In the genomic region with DNA sequence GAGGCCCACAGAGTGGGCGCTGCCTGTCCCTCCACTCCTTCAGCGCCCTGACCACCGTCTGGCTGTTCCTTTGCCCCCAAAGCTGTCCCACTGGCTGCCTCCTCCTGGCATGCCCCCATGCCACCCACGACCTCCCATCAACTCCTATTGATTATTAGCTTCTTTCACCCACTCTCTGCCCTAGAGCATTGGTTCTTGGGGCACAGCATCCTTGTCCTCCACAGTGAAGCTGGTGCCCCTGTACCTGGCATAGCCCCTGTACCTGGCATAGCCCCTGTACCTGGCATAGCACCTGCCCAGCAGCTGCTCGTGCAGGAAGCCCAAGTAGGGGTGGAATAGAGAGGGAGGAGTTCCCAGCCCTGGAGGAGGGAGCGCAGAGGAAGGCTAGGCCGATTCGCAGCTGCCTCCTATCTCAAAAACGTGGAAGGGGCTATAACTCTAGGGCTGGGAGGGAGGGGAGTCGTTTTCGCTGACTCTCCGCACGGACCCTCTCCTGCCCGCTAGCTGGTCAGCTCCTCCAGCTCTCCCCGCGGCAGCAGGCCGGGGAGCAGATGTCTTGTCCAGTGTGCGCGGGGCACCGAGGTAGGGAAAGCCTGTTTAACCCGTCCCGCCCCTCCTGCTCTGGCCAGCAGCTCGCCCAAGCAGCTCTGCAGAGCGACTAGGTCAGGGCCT, we compare ENCODE assay signal across 8 cellular contexts. TPM values are rescaled to one million over a fixed set of nuclear protein-coding genes. Genes with fewer than 3 reads are reported as not detected.
DNase-seq lines count a peak whose midpoint lies in the region; ATAC-seq and TF ChIP-seq lines count a peak whose summit lies in the region.

No MANE protein-coding gene starts in this region.

- ATAC-seq in CD4-positive, alpha-beta T cell (ENCODE audit: poor library complexity): no peak
- ATAC-seq in HG03469 (IDR thresholded peaks at IDR 0.05; ENCODE audit: unreplicated experiment) (no peak), HG03432 (IDR thresholded peaks at IDR 0.05; ENCODE audit: unreplicated experiment) (no peak), HG03442 (IDR thresholded peaks at IDR 0.05; ENCODE audit: unreplicated experiment) (no peak)

- no peak overlapping the region for H2AFZ ChIP-seq in Karpas-422 (ENCODE audit: low read length)

- no peak overlapping the region for H3K4me3 ChIP-seq in Karpas-422 (ENCODE audit: low read length)

- H3K27ac Mint-ChIP-seq in CD4-positive, alpha-beta T cell: peak overlapping the region; percentile 54
- no peak overlapping the region for H3K27ac Mint-ChIP-seq in dendritic cell treated with granulocyte-macrophage colony-stimulating factor and Interleukin-4, amounts not matched to agents 40 ng/mL and 50 ng/mL, for 4 days
- H3K27ac Mint-ChIP-seq in nephron progenitor cell: no peak overlapping the region

- peaks cover 24% of the 10 kb centered on the region for H3K4me1 Mint-ChIP-seq in CD4-positive, alpha-beta T cell (ENCODE audit: low read depth)
- peaks cover 44% of the 10 kb centered on the region for H3K4me1 Mint-ChIP-seq in dendritic cell treated with granulocyte-macrophage colony-stimulating factor and Interleukin-4, amounts not matched to agents 40 ng/mL and 50 ng/mL, for 4 days (ENCODE audit: low read depth)
- H3K4me1 Mint-ChIP-seq in nephron progenitor cell: peaks cover 54% of the 10 kb centered on the region

- peak overlapping the region; percentile 83 for H3K4me3 Mint-ChIP-seq in CD4-positive, alpha-beta T cell
- H3K4me3 Mint-ChIP-seq in dendritic cell treated with granulocyte-macrophage colony-stimulating factor and Interleukin-4, amounts not matched to agents 40 ng/mL and 50 ng/mL, for 4 days: peak overlapping the region; percentile 44
- H3K4me3 Mint-ChIP-seq in nephron progenitor cell: peak overlapping the region; percentile 47

- peaks cover 12% of the 10 kb centered on the region; the same call in 1 of the 2 replicates for H4K20me1 ChIP-seq in Karpas-422 (ENCODE audit: insufficient read depth, low read depth, low read length)

- no peaks in the 10 kb centered on the region for H3K9me3 Mint-ChIP-seq in CD4-positive, alpha-beta T cell
- H3K9me3 Mint-ChIP-seq in dendritic cell treated with granulocyte-macrophage colony-stimulating factor and Interleukin-4, amounts not matched to agents 40 ng/mL and 50 ng/mL, for 4 days: no peaks in the 10 kb centered on the region
- H3K9me3 Mint-ChIP-seq in nephron progenitor cell: no peaks in the 10 kb centered on the region

- H3K27me3 Mint-ChIP-seq in CD4-positive, alpha-beta T cell: no peaks in the 10 kb centered on the region
- peaks cover 30% of the 10 kb centered on the region for H3K27me3 Mint-ChIP-seq in dendritic cell treated with granulocyte-macrophage colony-stimulating factor and Interleukin-4, amounts not matched to agents 40 ng/mL and 50 ng/mL, for 4 days
- H3K27me3 Mint-ChIP-seq in nephron progenitor cell (ENCODE audit: low read depth, poor library complexity): peaks cover 41% of the 10 kb centered on the region

- H3K9me3 ChIP-seq in CD4-positive, alpha-beta T cell (ENCODE audit: control insufficient read depth, low read length): no peaks in the 10 kb centered on the region
- no peaks in the 10 kb centered on the region for H3K9me3 ChIP-seq in Karpas-422 (ENCODE audit: low read length)

- no peaks in the 10 kb centered on the region for H3K36me3 ChIP-seq in Karpas-422 (ENCODE audit: insufficient read depth, low read length)

- intact Hi-C loops in CD4-positive, alpha-beta T cell (cut with DNase I, micrococcal nuclease): loop anchor here (2.0 to 10.0 kb wide), 5 partner anchors 35 to 1253 kb away; partner anchors contain the start of genes FAAP100 (in 1 of the 2), P4HB (in 1 of the 2), RNF213 (in 1 of the 2) and SLC38A10 (in 1 of the 2)
- intact Hi-C loops in dendritic cell treated with granulocyte-macrophage colony-stimulating factor and Interleukin-4, amounts not matched to agents 40 ng/mL and 50 ng/mL, for 4 days (cut with micrococcal nuclease): loop anchor here (10.0 kb wide), 1 partner anchor 123 kb away; the partner anchor contains the start of gene BAHCC1

- H3K4me1 ChIP-seq in Karpas-422 (ENCODE audit: low read length): peaks cover 48% of the 10 kb centered on the region

- no peaks in the 10 kb centered on the region for H3K79me2 ChIP-seq in Karpas-422 (ENCODE audit: low read length)

- no peak overlapping the region for H3K27ac ChIP-seq in CD4-positive, alpha-beta T cell (ENCODE audit: low read depth, low read length)
- no peak overlapping the region for H3K27ac ChIP-seq in Karpas-422 (ENCODE audit: low read length)

- POLR2A ChIA-PET in CD4-positive, alpha-beta T cell (lab: Charles Lee): interaction anchor here (0.8 to 2.7 kb wide), 4 partner anchors 9 to 279 kb away, joined by 3 to 27 read pairs (median 10); partner anchors contain the start of genes FAAP100, NDUFAF8 and SLC38A10

- H3K9ac ChIP-seq in Karpas-422 (ENCODE audit: low read length): peak overlapping the region; percentile 43

- TF ChIP-seq CTCF in CD4-positive, alpha-beta T cell (IDR thresholded peaks at IDR 0.05): no peak
- TF ChIP-seq CTCF in nephron progenitor cell (IDR thresholded peaks at IDR 0.05): no peak

- H3K4me2 ChIP-seq in Karpas-422 (ENCODE audit: low read depth, low read length, poor library complexity, severe bottlenecking): peak overlapping the region; percentile 94

- DNase-seq in CD4-positive, alpha-beta T cell: no peak
- DNase-seq in Karpas-422 (no peak), nephron progenitor cell (peak; percentile 59)
- no peak for DNase-seq in stimulated activated CD4-positive, alpha-beta T cell treated with anti-CD3 and anti-CD28 coated beads, Interleukin-15, amount 100 ng/mL, for 24 hours

- peaks cover 1% of the 10 kb centered on the region for H3K27me3 ChIP-seq in CD4-positive, alpha-beta T cell (ENCODE audit: control insufficient read depth, insufficient read depth, low read length)
- no peaks in the 10 kb centered on the region for H3K27me3 ChIP-seq in Karpas-422 (ENCODE audit: low read length)

- H3K36me3 Mint-ChIP-seq in CD4-positive, alpha-beta T cell (ENCODE audit: low read depth): peaks cover 4% of the 10 kb centered on the region
- peaks cover 12% of the 10 kb centered on the region for H3K36me3 Mint-ChIP-seq in dendritic cell treated with granulocyte-macrophage colony-stimulating factor and Interleukin-4, amounts not matched to agents 40 ng/mL and 50 ng/mL, for 4 days (ENCODE audit: low read depth)
- H3K36me3 Mint-ChIP-seq in nephron progenitor cell (ENCODE audit: low read depth): no peaks in the 10 kb centered on the region

- CTCF ChIA-PET in CD4-positive, alpha-beta T cell (lab: Charles Lee): interaction anchor here (0.9 to 2.2 kb wide), 7 partner anchors 7 to 227 kb away, joined by 4 to 24 read pairs (median 7); partner anchors contain the start of gene FAAP100

- no peaks in the 10 kb centered on the region for H3K9me2 ChIP-seq in Karpas-422 (replicated peaks; ENCODE audit: insufficient read depth, low read length)

RNA-seq across cellular contexts. Expression of gene ACTG1, which starts 5.7 kb away (rescaled TPM):
- 1,000 to 10,000 TPM; 1,296 to 1,318 TPM for total RNA-seq in CD4-positive, alpha-beta T cell
- total RNA-seq in Karpas-422 (2014; rRNA removed; shearing (Covaris generic); ENCODE audit: low replicate concordance): 2,634 and 2,913 TPM in 2 replicates

RNA-seq across cellular contexts. Expression of gene FSCN2, which starts 9.9 kb away (rescaled TPM):
- total RNA-seq in CD4-positive, alpha-beta T cell: 1 to 10 TPM; 1.0 to 1.1 TPM
- total RNA-seq in Karpas-422 (2014; rRNA removed; shearing (Covaris generic); ENCODE audit: low replicate concordance): 0.63 and 1.2 TPM in 2 replicates

RNA-seq across cellular contexts. Expression of gene FAAP100, which starts 33.9 kb away (rescaled TPM):
- 10 to 100 TPM; 18.7 to 19.7 TPM for total RNA-seq in CD4-positive, alpha-beta T cell
- total RNA-seq in Karpas-422 (2014; rRNA removed; shearing (Covaris generic); ENCODE audit: low replicate concordance): 14.8 and 30.9 TPM in 2 replicates
